In the genomic region with DNA sequence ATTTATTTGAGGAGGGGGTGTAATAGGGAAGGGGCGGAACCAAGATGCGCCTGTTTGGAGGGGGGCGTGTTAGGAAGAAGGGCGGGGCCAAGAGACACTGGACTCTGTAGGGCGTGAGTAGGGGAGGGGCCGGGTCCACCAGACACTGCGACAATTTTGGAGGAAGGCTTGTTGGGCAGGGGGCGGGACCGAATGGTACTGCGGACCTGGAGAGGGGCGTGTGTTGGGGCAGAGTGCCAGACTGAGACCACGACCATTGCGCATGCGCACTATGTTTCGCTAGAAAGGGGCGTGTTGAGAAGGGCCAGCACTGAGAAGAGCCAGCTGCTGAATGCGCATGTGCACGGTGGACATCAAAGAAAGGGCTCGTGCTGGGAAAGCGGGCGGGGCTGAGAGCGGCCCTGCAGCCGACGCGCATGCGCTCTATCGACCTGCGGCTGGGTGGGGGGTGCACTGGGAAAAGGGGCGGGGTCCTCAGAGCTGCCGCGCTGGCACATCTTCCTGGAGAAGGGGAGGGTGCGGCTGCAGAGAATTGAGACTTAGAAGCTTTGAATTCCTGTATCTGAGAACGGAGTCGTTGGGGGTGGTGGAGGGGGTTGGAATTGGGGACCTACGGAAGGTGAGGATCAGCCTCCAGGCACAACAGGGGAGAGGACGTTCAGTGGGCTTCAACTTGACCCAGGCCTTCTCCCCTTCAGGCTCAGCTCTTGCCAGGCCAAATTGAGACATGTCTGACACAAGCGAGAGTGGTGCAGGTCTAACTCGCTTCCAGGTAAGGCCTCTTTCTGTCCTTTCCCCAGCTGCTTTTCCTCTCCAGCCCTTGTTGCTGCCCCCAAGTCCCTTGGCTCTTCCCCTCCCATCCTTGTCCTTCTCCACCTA, we compare ENCODE assay signal across 8 cellular contexts. TPM values are rescaled to one million over a fixed set of nuclear protein-coding genes. Genes with fewer than 3 reads are reported as not detected.
DNase-seq lines count a peak whose midpoint lies in the region; ATAC-seq and TF ChIP-seq lines count a peak whose summit lies in the region.

No MANE protein-coding gene starts in this region.

- peaks cover 6% of the 10 kb centered on the region for H3K4me1 Mint-ChIP-seq in activated T-cell treated with anti-CD3 and anti-CD28 coated beads, Interleukin-2, amount 50 U/mL, for 72 hours (ENCODE audit: low read depth)

- H3K27ac Mint-ChIP-seq in activated T-cell treated with anti-CD3 and anti-CD28 coated beads, Interleukin-2, amount 50 U/mL, for 72 hours: peak overlapping the region; percentile 98

- H3K4me3 Mint-ChIP-seq in activated T-cell treated with anti-CD3 and anti-CD28 coated beads, Interleukin-2, amount 50 U/mL, for 72 hours: peak overlapping the region; percentile 84 to 93

- TF ChIP-seq CTCF in esophagus muscularis mucosa (IDR thresholded peaks at IDR 0.05): no peak

- H3K36me3 Mint-ChIP-seq in activated T-cell treated with anti-CD3 and anti-CD28 coated beads, Interleukin-2, amount 50 U/mL, for 72 hours (ENCODE audit: insufficient read depth in 2 of 2): peaks cover 3 to 10% of the 10 kb centered on the region in 2 donors

- H3K9me3 ChIP-seq in esophagus muscularis mucosa (no peaks in the 10 kb centered on the region), muscle layer of colon (ENCODE audit: low read length) (no peaks in the 10 kb centered on the region)

- peaks cover 10 to 21% (median 15%) of the 10 kb centered on the region in 4 donors for H3K4me1 ChIP-seq in esophagus muscularis mucosa
- H3K4me1 ChIP-seq in muscle layer of colon (ENCODE audit: insufficient read depth, low read length): peaks cover 12% of the 10 kb centered on the region

- H3K9me3 Mint-ChIP-seq in activated T-cell treated with anti-CD3 and anti-CD28 coated beads, Interleukin-2, amount 50 U/mL, for 72 hours: no peaks in the 10 kb centered on the region

- peaks cover 7 to 43% (median 41%) of the 10 kb centered on the region in 4 donors for H3K36me3 ChIP-seq in esophagus muscularis mucosa
- H3K36me3 ChIP-seq in muscle layer of colon (ENCODE audit: insufficient read depth, low read length): peaks cover 41% of the 10 kb centered on the region

- no peak for TF ChIP-seq POLR2A in esophagus muscularis mucosa (IDR thresholded peaks at IDR 0.05; ENCODE audit: low read depth)

- DNase-seq in DMS153 (lab: John Stamatoyannopoulos, UW) (peak; percentile 93), KG1 (lab: John Stamatoyannopoulos, UW) (peak; percentile 64), esophagus muscularis mucosa (ENCODE audit: extremely low spot score) (peak; percentile 94)
- DNase-seq in activated T-cell treated with anti-CD3 and anti-CD28 coated beads, Interleukin-2, amount 50 U/mL, for 72 hours: peak; percentile 86 to 92
- peak; percentile 68 to 70 for DNase-seq in stimulated activated CD8-positive, alpha-beta memory T cell treated with anti-CD3 and anti-CD28 coated beads, Interleukin-7, amount 100 ng/mL, for 1 hour (ENCODE audit: low read depth in 2 of 2)

- H3K9ac ChIP-seq in muscle layer of colon (ENCODE audit: low read length): peak overlapping the region; percentile 61

- H3K27me3 ChIP-seq in esophagus muscularis mucosa (no peaks in the 10 kb centered on the region), muscle layer of colon (ENCODE audit: control insufficient read depth in 1 of 2, insufficient read depth in 2 of 2, low read length in 2 of 2) (no peaks in the 10 kb centered on the region)

- H3K4me3 ChIP-seq in esophagus muscularis mucosa (peak overlapping the region; percentile 71 to 82 (median 75)), muscle layer of colon (ENCODE audit: low read depth in 1 of 2, low read length in 2 of 2) (peak overlapping the region; percentile 45 to 78)

- peak; percentile 85 for ATAC-seq in GM21737 (IDR thresholded peaks at IDR 0.05; ENCODE audit: unreplicated experiment)
- ATAC-seq in activated T-cell treated with anti-CD3 and anti-CD28 coated beads, Interleukin-2, amount 50 U/mL, for 72 hours (replicated peaks in 1 of 2): peak; percentile 86 to 88

- intact Hi-C loops in esophagus muscularis mucosa (cut with DNase I): loop anchor here (2.0 kb wide), 1 partner anchor 168 kb away; no protein-coding TSS in a partner anchor

- peaks cover 20% of the 10 kb centered on the region for H3K27me3 Mint-ChIP-seq in activated T-cell treated with anti-CD3 and anti-CD28 coated beads, Interleukin-2, amount 50 U/mL, for 72 hours (ENCODE audit: low read depth)

- no peak for TF ChIP-seq EP300 in esophagus muscularis mucosa (IDR thresholded peaks at IDR 0.05)

- peak overlapping the region; percentile 85 to 91 (median 88) for H3K27ac ChIP-seq in esophagus muscularis mucosa (replicated peaks in 1 of 4)
- H3K27ac ChIP-seq in muscle layer of colon (ENCODE audit: low read depth, low read length): peak overlapping the region; percentile 62

- WGBS in esophagus muscularis mucosa: 43% methylated on average over 38 of the region's 38 CpGs

TF ChIP-seq in PFSK-1, 5 proteins besides CTCF, POLR2A, EP300 and RAD21:
- TF ChIP-seq REST (IDR thresholded peaks at IDR 0.05; ENCODE audit: insufficient read depth in 1 of 2, low read depth in 2 of 2, low read length in 2 of 2) (no peak), POLR2AphosphoS5 (IDR thresholded peaks at IDR 0.05; ENCODE audit: low read depth, low read length) (peak; percentile 49)

RNA-seq across cellular contexts. Expression of gene MAGED2, which starts 1.3 kb away (rescaled TPM):
- 182 TPM for polyA plus RNA-seq in PFSK-1 (2012; ENCODE audit: insufficient read length, low read depth)
- total RNA-seq in activated T-cell treated with anti-CD3 and anti-CD28 coated beads, Interleukin-2, amount 50 U/mL, for 72 hours: 10 to 100 TPM; 49.7 to 54.1 TPM
- 100 to 1,000 TPM; 132 to 197 (median 169) TPM for total RNA-seq in esophagus muscularis mucosa

RNA-seq across cellular contexts. Expression of gene ITIH6, which starts 10.8 kb away (rescaled TPM):
- polyA plus RNA-seq in PFSK-1 (2012; ENCODE audit: insufficient read length, low read depth): not detected
- not detected for total RNA-seq in activated T-cell treated with anti-CD3 and anti-CD28 coated beads, Interleukin-2, amount 50 U/mL, for 72 hours
- under 1 TPM in 1 of 4 donors, not detected in 3; under 0.01 TPM for total RNA-seq in esophagus muscularis mucosa

Comparison
In these comparisons a context has a peak if more than half of its experiments do, and no peak if none do; other contexts are left out.
1. Peak in every context shown above with its lines: DNase-seq, ATAC-seq, H3K4me3 ChIP-seq and H3K27ac ChIP-seq.